ENCODE assay signal across 30 cellular contexts in genomic region chr4:116688536-116688935, GRCh38.
"Had no signal": no experiment of that assay in that cellular context is flagged by ENCODE, and none has a peak within 500 bp of the region (broad histone marks: within the 10 kb centered on the region; RNA-seq: fewer than 3 reads in every experiment).

No MANE protein-coding gene starts in this region.

- ATAC-seq: activated CD4-positive, CD25-positive, alpha-beta regulatory T cell treated with anti-CD3 and anti-CD28 coated beads, Interleukin-2, amount 50 U/mL, for 24 hours; gastroesophageal sphincter; left lung; lower lobe of right lung; naive thymus-derived CD8-positive, alpha-beta T cell; pancreas; right cardiac atrium; stimulated activated naive B cell treated with anti-CD40 and anti-IgM and Interleukin-4, amounts not matched to agents 10 μg/mL and 1 μg/mL and 100 μg/mL, for 72 hours had no signal

- H3K27ac ChIP-seq: ascending aorta, coronary artery, dorsolateral prefrontal cortex, gastroesophageal sphincter, left lung, lower lobe of right lung, pancreas, stomach, tibial artery, WERI-Rb-1 had no signal

- H3K36me3 ChIP-seq: ascending aorta, gastroesophageal sphincter, left lung, lower lobe of right lung, pancreas, stomach, tibial artery, WERI-Rb-1 had no signal

- DNase-seq: activated CD4-positive, alpha-beta memory T cell treated with anti-CD3 and anti-CD28 coated beads for 36 hours; activated CD4-positive, alpha-beta T cell treated with anti-CD3 and anti-CD28 coated beads, Interleukin-2, amount 10 ng/mL, durations not matched to agents 24 days and 14 days; activated CD8-positive, alpha-beta memory T cell treated with anti-CD3 and anti-CD28 coated beads, Interleukin-2, amount 50 U/mL, for 48 hours; activated gamma-delta T cell; activated naive CD4-positive, alpha-beta T cell treated with anti-CD3 and anti-CD28 coated beads, Interleukin-2, amount 10 ng/mL, durations not matched to agents 7 days and 5 days; activated naive CD8-positive, alpha-beta T cell treated with anti-CD3 and anti-CD28 coated beads, Interleukin-2, amount 10 ng/mL, durations not matched to agents 7 days and 5 days; activated T-cell treated with anti-CD3 and anti-CD28 coated beads, Interleukin-2, amount 50 U/mL, for 24 hours; dorsolateral prefrontal cortex; effector memory CD4-positive, alpha-beta T cell; erythroblast; head of caudate nucleus; kidney glomerular epithelial cell; left lung; lower lobe of right lung; mesenchymal stem cell; naive thymus-derived CD8-positive, alpha-beta T cell; nucleus accumbens; pancreas; right cardiac atrium; stimulated activated CD4-positive, alpha-beta T cell treated with anti-CD3 and anti-CD28 coated beads, Interleukin-15, amount 100 ng/mL, for 24 hours; stimulated activated CD4-positive, alpha-beta T cell treated with anti-CD3 and anti-CD28 coated beads, Interleukin-2, amount 100 ng/mL, for 24 hours; stimulated activated naive B cell treated with anti-CD40 and anti-IgM and Interleukin-4, amounts not matched to agents 10 μg/mL and 1 μg/mL and 100 μg/mL, for 72 hours; stomach; T-helper 1 cell; tibial artery; WERI-Rb-1 had no signal

- H3K27me3 ChIP-seq: ascending aorta, dorsolateral prefrontal cortex, gastroesophageal sphincter, left lung, pancreas, stomach, tibial artery had no signal

- H3K9me3 ChIP-seq: ascending aorta, gastroesophageal sphincter, lower lobe of right lung, pancreas, tibial artery had no signal

- H3K4me3 ChIP-seq: ascending aorta, coronary artery, dorsolateral prefrontal cortex, gastroesophageal sphincter, left lung, lower lobe of right lung, pancreas, stomach, tibial artery had no signal

- H3K4me1 ChIP-seq: ascending aorta, gastroesophageal sphincter, left lung, lower lobe of right lung, pancreas, stomach, tibial artery had no signal
